Comparison of ENCODE assay signal across 31 cellular contexts in genomic region chr1:212520746-212521145, GRCh38.
"Had no signal": no experiment of that assay in that cellular context is flagged by ENCODE, and none has a peak within 500 bp of the region (broad histone marks: within the 10 kb centered on the region; RNA-seq: fewer than 3 reads in every experiment).

No MANE protein-coding gene starts in this region.

- H3K36me3 ChIP-seq: brain microvascular endothelial cell, cardiac muscle cell, Peyer's patch, SJSA1 had no signal

- H3K9me3 Mint-ChIP-seq: activated CD4-positive, alpha-beta memory T cell treated with anti-CD3 and anti-CD28 coated beads for 36 hours; activated CD4-positive, alpha-beta T cell treated with anti-CD3 and anti-CD28 coated beads, Interleukin-2, amount 10 ng/mL, durations not matched to agents 24 days and 14 days; activated naive CD4-positive, alpha-beta T cell treated with anti-CD3 and anti-CD28 coated beads, Interleukin-2, amount 10 ng/mL, durations not matched to agents 7 days and 5 days; activated naive CD8-positive, alpha-beta T cell treated with anti-CD3 and anti-CD28 coated beads for 36 hours; activated T-helper 17 cell treated with anti-CD3 and anti-CD28 coated beads, Interleukin-2, amount 50 U/mL, for 72 hours; T-helper 2 cell treated with Interferon-gamma antibody and Interleukin-4, amounts not matched to agents 5 μg/mL and 100 μg/mL, for 36 hours; WTC11 had no signal

- H3K27ac ChIP-seq: brain microvascular endothelial cell, cardiac muscle cell, RWPE1, SJSA1 had no signal

- H3K4me3 ChIP-seq: cardiac muscle cell, Peyer's patch, SJSA1 had no signal

- ATAC-seq: activated T-helper 17 cell treated with anti-CD3 and anti-CD28 coated beads, Interleukin-2, amount 50 U/mL, for 72 hours; SK-N-SH treated with all-trans-retinoic acid at 6 μM for 48 hours; WTC11 had no signal

- H3K27me3 ChIP-seq: brain microvascular endothelial cell, Peyer's patch, SJSA1 had no signal

- DNase-seq: activated CD4-positive, alpha-beta memory T cell treated with anti-CD3 and anti-CD28 coated beads for 36 hours; activated CD4-positive, alpha-beta T cell treated with anti-CD3 and anti-CD28 coated beads, Interleukin-2, amount 10 ng/mL, durations not matched to agents 24 days and 14 days; activated CD4-positive, CD25-positive, alpha-beta regulatory T cell treated with anti-CD3 and anti-CD28 coated beads, Interleukin-2, amount 50 U/mL, for 72 hours; activated gamma-delta T cell; activated naive CD4-positive, alpha-beta T cell treated with anti-CD3 and anti-CD28 coated beads, Interleukin-2, amount 10 ng/mL, durations not matched to agents 7 days and 5 days; activated naive CD8-positive, alpha-beta T cell treated with anti-CD3 and anti-CD28 coated beads for 36 hours; activated T-cell treated with anti-CD3 and anti-CD28 coated beads for 4 hours; activated T-cell treated with anti-CD3 and anti-CD28 coated beads, Interleukin-2, amount 50 U/mL, for 48 hours; brain microvascular endothelial cell; IMR-90; Kasumi-1; KBM-7; NCI-H1048; NCI-H146; NCI-H187 treated with DMSO at 0.1 percent for 48 hours; NCI-H2081 treated with DMSO at 0.1 percent for 48 hours; NCI-H345; NCI-H510A; NCI-H748 treated with DMSO at 0.1 percent for 48 hours; NK-92 treated with Interleukin-12 subunit alpha and Interleukin-12 subunit beta, amount 100 ng/mL, for 24 hours; OCI-M1; Right ventricle myocardium superior; SW 1271 had no signal

- H3K27ac Mint-ChIP-seq: activated CD4-positive, alpha-beta memory T cell treated with anti-CD3 and anti-CD28 coated beads for 36 hours; activated CD4-positive, alpha-beta T cell treated with anti-CD3 and anti-CD28 coated beads, Interleukin-2, amount 10 ng/mL, durations not matched to agents 24 days and 14 days; activated naive CD4-positive, alpha-beta T cell treated with anti-CD3 and anti-CD28 coated beads, Interleukin-2, amount 10 ng/mL, durations not matched to agents 7 days and 5 days; activated naive CD8-positive, alpha-beta T cell treated with anti-CD3 and anti-CD28 coated beads for 36 hours; activated T-helper 17 cell treated with anti-CD3 and anti-CD28 coated beads, Interleukin-2, amount 50 U/mL, for 72 hours; T-helper 2 cell treated with Interferon-gamma antibody and Interleukin-4, amounts not matched to agents 5 μg/mL and 100 μg/mL, for 36 hours; WTC11 had no signal

- H3K9me3 ChIP-seq: Peyer's patch, SJSA1 had no signal

- H3K36me3 Mint-ChIP-seq: activated CD4-positive, alpha-beta memory T cell treated with anti-CD3 and anti-CD28 coated beads for 36 hours; activated naive CD4-positive, alpha-beta T cell treated with anti-CD3 and anti-CD28 coated beads, Interleukin-2, amount 10 ng/mL, durations not matched to agents 7 days and 5 days; activated naive CD8-positive, alpha-beta T cell treated with anti-CD3 and anti-CD28 coated beads for 36 hours; WTC11 had no signal

- H3K4me1 Mint-ChIP-seq: activated CD4-positive, alpha-beta T cell treated with anti-CD3 and anti-CD28 coated beads, Interleukin-2, amount 10 ng/mL, durations not matched to agents 24 days and 14 days; activated naive CD8-positive, alpha-beta T cell treated with anti-CD3 and anti-CD28 coated beads for 36 hours; activated T-helper 17 cell treated with anti-CD3 and anti-CD28 coated beads, Interleukin-2, amount 50 U/mL, for 72 hours had no signal

- H3K4me3 Mint-ChIP-seq: activated CD4-positive, alpha-beta memory T cell treated with anti-CD3 and anti-CD28 coated beads for 36 hours; activated CD4-positive, alpha-beta T cell treated with anti-CD3 and anti-CD28 coated beads, Interleukin-2, amount 10 ng/mL, durations not matched to agents 24 days and 14 days; activated naive CD4-positive, alpha-beta T cell treated with anti-CD3 and anti-CD28 coated beads, Interleukin-2, amount 10 ng/mL, durations not matched to agents 7 days and 5 days; activated naive CD8-positive, alpha-beta T cell treated with anti-CD3 and anti-CD28 coated beads for 36 hours; activated T-helper 17 cell treated with anti-CD3 and anti-CD28 coated beads, Interleukin-2, amount 50 U/mL, for 72 hours; T-helper 2 cell treated with Interferon-gamma antibody and Interleukin-4, amounts not matched to agents 5 μg/mL and 100 μg/mL, for 36 hours; WTC11 had no signal
